In the genomic region with DNA sequence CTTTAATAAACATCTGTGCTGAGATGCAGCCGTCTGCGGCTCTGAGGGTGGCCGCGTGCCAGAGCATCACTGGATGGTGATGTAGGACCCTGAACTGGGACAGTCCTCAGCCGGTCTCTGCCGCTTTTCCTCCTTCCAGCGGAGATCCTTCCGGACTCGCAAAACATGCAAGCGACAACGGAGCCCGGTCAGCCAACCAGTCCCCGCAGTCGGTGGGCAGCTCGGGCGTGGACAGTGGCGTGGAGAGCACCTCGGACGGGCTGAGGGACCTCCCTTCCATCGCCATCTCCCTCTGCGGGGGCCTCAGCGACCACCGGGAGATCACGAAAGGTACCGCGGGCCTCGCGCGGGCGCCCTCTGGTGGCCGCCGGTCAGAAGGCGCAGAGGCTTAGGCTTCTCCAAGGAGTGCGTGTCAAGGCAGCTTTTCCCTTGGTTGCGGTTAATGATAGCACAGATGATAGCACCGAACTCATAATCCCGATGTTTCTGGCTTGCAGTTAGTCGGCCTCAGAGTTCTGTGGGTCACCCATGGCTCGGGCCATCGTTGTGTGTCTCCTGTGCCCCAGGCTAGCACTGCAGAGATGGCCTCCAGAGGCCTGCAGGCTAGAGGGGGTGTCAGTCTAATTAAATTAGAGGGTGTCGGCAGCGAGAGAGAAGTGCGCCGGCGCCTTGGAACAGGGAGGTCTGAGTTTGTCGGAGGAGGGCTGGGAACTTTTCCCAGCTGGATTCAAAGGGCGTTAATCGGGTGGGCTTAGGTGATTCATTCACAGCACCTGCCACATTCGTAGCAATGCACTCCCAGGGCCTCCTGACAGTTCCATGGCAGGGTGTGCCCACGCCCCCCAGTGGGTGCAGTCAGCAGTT, we compare ENCODE assay signal across 8 cellular contexts. TPM values are rescaled to one million over a fixed set of nuclear protein-coding genes. Genes with fewer than 3 reads are reported as not detected.
DNase-seq lines count a peak whose midpoint lies in the region; ATAC-seq and TF ChIP-seq lines count a peak whose summit lies in the region.

No MANE protein-coding gene starts in this region.

- no peaks in the 10 kb centered on the region for H3K4me1 Mint-ChIP-seq in CD4-positive, alpha-beta T cell (ENCODE audit: low read depth)
- H3K4me1 Mint-ChIP-seq in activated CD4-positive, alpha-beta T cell treated with anti-CD3 and anti-CD28 coated beads, Interleukin-2, amount 10 ng/mL, durations not matched to agents 7 days and 5 days = no peaks in the 10 kb centered on the region

- peak; percentile 55 for ATAC-seq in CD4-positive, alpha-beta T cell (ENCODE audit: poor library complexity)
- ATAC-seq in left lobe of liver = peak; percentile 80

- peak overlapping the region; percentile 21 for H3K4me3 ChIP-seq in colonic mucosa

- no peaks in the 10 kb centered on the region for H3K9me3 ChIP-seq in CD4-positive, alpha-beta T cell (ENCODE audit: control insufficient read depth, low read length)
- no peaks in the 10 kb centered on the region for H3K9me3 ChIP-seq in colonic mucosa

- no peak overlapping the region for H3K27ac Mint-ChIP-seq in CD4-positive, alpha-beta T cell
- H3K27ac Mint-ChIP-seq in activated CD4-positive, alpha-beta T cell treated with anti-CD3 and anti-CD28 coated beads, Interleukin-2, amount 10 ng/mL, durations not matched to agents 7 days and 5 days = no peak overlapping the region

- CTCF ChIA-PET in CD4-positive, alpha-beta T cell (lab: Charles Lee) = interaction anchor here (0.7 to 2.6 kb wide), 4 partner anchors 38 to 92 kb away, joined by 4 to 8 read pairs (median 4); a partner anchor contains a TSS
- CTCF ChIA-PET in activated CD4-positive, alpha-beta T cell treated with anti-CD3 and anti-CD28 coated beads, Interleukin-2, amount 10 ng/mL, durations not matched to agents 7 days and 5 days (lab: Charles Lee) = interaction anchor here (0.6 to 2.6 kb wide), 7 partner anchors 18 to 98 kb away, joined by 3 to 6 read pairs (median 4); no protein-coding TSS in a partner anchor

- peaks cover 98% of the 10 kb centered on the region for H3K36me3 Mint-ChIP-seq in CD4-positive, alpha-beta T cell (ENCODE audit: low read depth)
- peaks cover 71% of the 10 kb centered on the region for H3K36me3 Mint-ChIP-seq in activated CD4-positive, alpha-beta T cell treated with anti-CD3 and anti-CD28 coated beads, Interleukin-2, amount 10 ng/mL, durations not matched to agents 7 days and 5 days (ENCODE audit: low read depth)

- H3K36me3 ChIP-seq in colonic mucosa = no peaks in the 10 kb centered on the region

- DNase-seq in CD4-positive, alpha-beta T cell = peak; percentile 14 to 58 (median 32)
- DNase-seq in HUDEP-2 (lab: John Stamatoyannopoulos, UW; ENCODE audit: unreplicated experiment in 76 of 76) = peak in 43 of 76 experiments; percentile 5 to 44 (median 21)
- peak; percentile 46 for DNase-seq in activated CD4-positive, alpha-beta T cell treated with anti-CD3 and anti-CD28 coated beads, Interleukin-2, amount 10 ng/mL, durations not matched to agents 7 days and 5 days
- peak; percentile 48 for DNase-seq in colonic mucosa
- no peak for DNase-seq in left lobe of liver (ENCODE audit: low spot score)
- peak; percentile 25 to 51 for DNase-seq in stimulated activated CD4-positive, alpha-beta T cell treated with anti-CD3 and anti-CD28 coated beads, Interleukin-4, amount 100 ng/mL, for 48 hours (ENCODE audit: low read depth in 2 of 2)
- DNase-seq in A172 (ENCODE audit: low spot score) = no peak
- no peak for DNase-seq in NCI-H2107 treated with DMSO at 0.1 percent for 48 hours (lab: John Stamatoyannopoulos, UW; ENCODE audit: unreplicated experiment)

- H3K9me3 Mint-ChIP-seq in CD4-positive, alpha-beta T cell = no peaks in the 10 kb centered on the region
- H3K9me3 Mint-ChIP-seq in activated CD4-positive, alpha-beta T cell treated with anti-CD3 and anti-CD28 coated beads, Interleukin-2, amount 10 ng/mL, durations not matched to agents 7 days and 5 days = no peaks in the 10 kb centered on the region

- intact Hi-C loops in CD4-positive, alpha-beta T cell (cut with DNase I, micrococcal nuclease) = loop anchor here in 1 of 2 experiments (2.0 to 10.0 kb wide), 2 partner anchors 190 to 1222 kb away; no protein-coding TSS in a partner anchor
- intact Hi-C loops in colonic mucosa (cut with DNase I) = no loop called here

- POLR2A ChIA-PET in CD4-positive, alpha-beta T cell (lab: Charles Lee) = no interaction called here
- POLR2A ChIA-PET in activated CD4-positive, alpha-beta T cell treated with anti-CD3 and anti-CD28 coated beads, Interleukin-2, amount 10 ng/mL, durations not matched to agents 7 days and 5 days (lab: Charles Lee) = no interaction called here

- no peak overlapping the region for H3K27ac ChIP-seq in CD4-positive, alpha-beta T cell (ENCODE audit: low read depth, low read length)
- no peak overlapping the region for H3K27ac ChIP-seq in colonic mucosa

- no peaks in the 10 kb centered on the region for H3K4me1 ChIP-seq in colonic mucosa

- H3K9ac ChIP-seq in colonic mucosa (ENCODE audit: low read depth in 2 of 2, low read length in 2 of 2) = no peak overlapping the region

- no peaks in the 10 kb centered on the region for H3K27me3 ChIP-seq in CD4-positive, alpha-beta T cell (ENCODE audit: control insufficient read depth, insufficient read depth, low read length)
- H3K27me3 ChIP-seq in colonic mucosa = no peaks in the 10 kb centered on the region

- no peak overlapping the region for H3K4me3 Mint-ChIP-seq in CD4-positive, alpha-beta T cell
- H3K4me3 Mint-ChIP-seq in activated CD4-positive, alpha-beta T cell treated with anti-CD3 and anti-CD28 coated beads, Interleukin-2, amount 10 ng/mL, durations not matched to agents 7 days and 5 days = no peak overlapping the region

- TF ChIP-seq CTCF in CD4-positive, alpha-beta T cell (IDR thresholded peaks at IDR 0.05) = peak; percentile 94
- TF ChIP-seq CTCF in colonic mucosa (IDR thresholded peaks at IDR 0.05) = peak; percentile 92

- H3K27me3 Mint-ChIP-seq in CD4-positive, alpha-beta T cell = no peaks in the 10 kb centered on the region
- no peaks in the 10 kb centered on the region for H3K27me3 Mint-ChIP-seq in activated CD4-positive, alpha-beta T cell treated with anti-CD3 and anti-CD28 coated beads, Interleukin-2, amount 10 ng/mL, durations not matched to agents 7 days and 5 days

RNA-seq across cellular contexts. Expression of a gene that starts 38.5 kb away (rescaled TPM):
- total RNA-seq in CD4-positive, alpha-beta T cell = 100 to 1,000 TPM; 115 to 128 TPM
- total RNA-seq in activated CD4-positive, alpha-beta T cell treated with anti-CD3 and anti-CD28 coated beads, Interleukin-2, amount 10 ng/mL, durations not matched to agents 7 days and 5 days = 10 to 100 TPM; 58.9 to 62.2 TPM
- total RNA-seq in colonic mucosa (10 to 100 TPM; 17.3 to 45.7 TPM), left lobe of liver (20.7 TPM)
- total RNA-seq in A172 (2014; rRNA removed; shearing (Covaris generic)) = 25.8 and 34.4 TPM in 2 replicates

Comparison
In these comparisons a context has a peak if more than half of its experiments do, and no peak if none do; other contexts are left out.
1. DNase-seq: peak in CD4-positive, alpha-beta T cell (10 of 10), HUDEP-2 (43 of 76), activated CD4-positive, alpha-beta T cell treated with anti-CD3 and anti-CD28 coated beads, Interleukin-2, amount 10 ng/mL, durations not matched to agents 7 days and 5 days (single experiment), colonic mucosa (single experiment) and stimulated activated CD4-positive, alpha-beta T cell treated with anti-CD3 and anti-CD28 coated beads, Interleukin-4, amount 100 ng/mL, for 48 hours (2 of 2); none in left lobe of liver (single experiment), A172 (single experiment) and NCI-H2107 treated with DMSO at 0.1 percent for 48 hours (single experiment).